8 cellular contexts compared by ENCODE assay signal in the genomic region with DNA sequence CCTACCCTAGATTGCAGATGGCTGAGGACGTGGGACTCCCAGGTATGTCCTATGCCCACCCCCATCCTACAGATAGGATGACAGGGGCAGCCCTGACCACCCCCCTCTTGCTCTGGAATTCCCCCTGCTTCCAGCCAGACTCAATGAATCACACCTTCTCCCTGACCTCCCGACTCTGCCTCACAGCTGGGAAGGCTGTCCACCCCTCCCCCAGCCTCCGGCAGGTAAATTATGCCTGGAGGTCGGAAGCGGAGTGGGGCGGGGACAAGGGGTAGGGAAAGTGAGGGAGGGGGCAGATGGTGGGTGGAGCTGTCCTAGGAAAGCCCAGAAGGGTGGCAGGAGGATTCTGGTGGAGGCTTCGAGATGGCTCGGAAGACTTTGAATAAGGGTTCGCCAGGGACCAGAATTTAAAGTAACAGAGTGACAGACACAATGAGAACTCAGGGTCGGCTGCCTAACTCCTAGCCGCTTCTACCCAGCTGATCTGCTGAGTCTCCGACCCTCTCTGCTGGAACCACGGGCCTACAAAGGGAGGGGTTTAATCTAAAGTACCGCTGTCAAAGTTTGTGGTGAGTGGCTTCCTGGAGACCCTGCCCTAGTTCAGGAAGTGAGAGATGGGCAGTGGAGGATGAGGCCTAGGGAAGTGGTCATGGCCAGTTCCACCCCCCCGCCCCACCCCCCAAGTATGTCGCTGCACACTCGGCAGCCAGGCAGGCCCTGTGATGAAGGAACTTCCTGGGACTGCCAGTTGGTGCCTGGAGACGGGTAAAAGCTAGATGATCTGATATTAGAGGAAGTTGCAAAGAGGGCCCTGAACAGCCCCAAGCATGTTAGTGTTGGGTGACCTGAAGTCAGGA. TPM values are rescaled to one million over a fixed set of nuclear protein-coding genes. Genes with fewer than 3 reads are reported as not detected.
DNase-seq lines count a peak whose midpoint lies in the region; ATAC-seq and TF ChIP-seq lines count a peak whose summit lies in the region.

No MANE protein-coding gene starts in this region.

- H3K27me3 Mint-ChIP-seq in CD14-positive monocyte (ENCODE audit: low read depth in 3 of 3) (peaks cover 3 to 16% (median 4%) of the 10 kb centered on the region in 3 donors), immature natural killer cell (ENCODE audit: low read depth in 3 of 3) (peaks cover 2 to 18% (median 5%) of the 10 kb centered on the region in 3 donors)

- H3K27ac ChIP-seq in ascending aorta (peak overlapping the region; percentile 88 to 95), subcutaneous abdominal adipose tissue (ENCODE audit: low read depth, low read length) (peak overlapping the region; percentile 74)

- H3K9ac ChIP-seq in subcutaneous abdominal adipose tissue (ENCODE audit: low read length in 5 of 5), result peak overlapping the region in 3 of 5 donors; percentile 25 to 39 (median 28)

- intact Hi-C loops in CD14-positive monocyte (cut with micrococcal nuclease) (loop anchor here (1.0 to 5.0 kb wide), 2 partner anchors 9 to 36 kb away; no protein-coding TSS in a partner anchor), ascending aorta (cut with DNase I) (loop anchor here (1.0 to 5.0 kb wide), 4 partner anchors 13 to 168 kb away; a partner anchor contains a TSS)

- H3K4me3 Mint-ChIP-seq in CD14-positive monocyte (peak overlapping the region; percentile 66 to 76), immature natural killer cell (peak overlapping the region; percentile 91 to 97 (median 95))

- H3K9me3 ChIP-seq in ascending aorta, result no peaks in the 10 kb centered on the region
- peaks cover 0 to 9% (median 3%) of the 10 kb centered on the region in 5 donors for H3K9me3 ChIP-seq in subcutaneous abdominal adipose tissue (ENCODE audit: control insufficient read depth in 5 of 5, low read length in 5 of 5)

- H3K36me3 Mint-ChIP-seq in CD14-positive monocyte (peaks cover 11 to 14% of the 10 kb centered on the region in 2 donors), immature natural killer cell (peaks cover 4 to 11% (median 4%) of the 10 kb centered on the region in 3 donors)

- peak; percentile 84 for DNase-seq in CD14-positive monocyte (ENCODE audit: low spot score)
- peak; percentile 88 for DNase-seq in NCI-H226
- DNase-seq in ascending aorta (ENCODE audit: low spot score in 2 of 2), result peak in 1 of 2 donors; percentile 76
- DNase-seq in immature natural killer cell, result peak; percentile 75 to 80 (median 79)
- no peak for DNase-seq in germinal center (ENCODE audit: low spot score)
- no peak for DNase-seq in DMS 273 treated with DMSO at 0.1 percent for 48 hours (lab: John Stamatoyannopoulos, UW)

- TF ChIP-seq CTCF in CD14-positive monocyte (IDR thresholded peaks at IDR 0.05) (no peak), ascending aorta (IDR thresholded peaks at IDR 0.05) (no peak)

- no peaks in the 10 kb centered on the region for H3K27me3 ChIP-seq in ascending aorta
- H3K27me3 ChIP-seq in subcutaneous abdominal adipose tissue (ENCODE audit: control insufficient read depth in 5 of 5, insufficient read depth in 4 of 5, low read length in 5 of 5), result no peaks in the 10 kb centered on the region

- H3K4me3 ChIP-seq in ascending aorta, result peak overlapping the region; percentile 39 to 74
- H3K4me3 ChIP-seq in subcutaneous abdominal adipose tissue (ENCODE audit: low read depth in 1 of 5, low read length in 5 of 5), result peak overlapping the region in 2 of 5 donors; percentile 11 to 47

- peaks cover 13 to 50% of the 10 kb centered on the region in 2 donors for H3K4me1 ChIP-seq in ascending aorta
- H3K4me1 ChIP-seq in subcutaneous abdominal adipose tissue (ENCODE audit: control insufficient read depth in 5 of 5, insufficient read depth in 5 of 5, low read length in 5 of 5), result peaks cover 7 to 77% (median 70%) of the 10 kb centered on the region in 5 donors

- H3K27ac Mint-ChIP-seq in CD14-positive monocyte (peak overlapping the region; percentile 93 to 98 (median 96)), immature natural killer cell (peak overlapping the region; percentile 93 to 100 (median 98))

- no peaks in the 10 kb centered on the region for H3K36me3 ChIP-seq in ascending aorta
- no peaks in the 10 kb centered on the region for H3K36me3 ChIP-seq in subcutaneous abdominal adipose tissue (ENCODE audit: control insufficient read depth in 5 of 5, insufficient read depth in 5 of 5, low read length in 5 of 5)

- H3K4me1 Mint-ChIP-seq in CD14-positive monocyte (peaks cover 68% of the 10 kb centered on the region), immature natural killer cell (peaks cover 87 to 88% of the 10 kb centered on the region in 2 donors)

- ATAC-seq in HG02884 (IDR thresholded peaks at IDR 0.05; ENCODE audit: unreplicated experiment), result no peak

- H3K9me3 Mint-ChIP-seq in CD14-positive monocyte (peaks cover 0 to 5% (median 2%) of the 10 kb centered on the region in 7 donors), immature natural killer cell (no peaks in the 10 kb centered on the region)

RNA-seq across cellular contexts. Expression of a gene that starts 4.2 kb away (rescaled TPM):
- 10 to 100 TPM in 1 of 2 donors, 1 to 10 TPM in 1; 6.3 to 21.6 TPM for polyA plus RNA-seq in CD14-positive monocyte
- 134 TPM for total RNA-seq in ascending aorta
- 100 to 1,000 TPM in 1 of 3 donors, 10 to 100 TPM in 2; 36.8 to 216 (median 71.4) TPM for polyA plus RNA-seq in immature natural killer cell

Comparison
In these comparisons a context has a peak if more than half of its experiments do, and no peak if none do; other contexts are left out.
1. DNase-seq: peak in CD14-positive monocyte (single experiment), NCI-H226 (single experiment) and immature natural killer cell (3 of 3); none in germinal center (single experiment) and DMS 273 treated with DMSO at 0.1 percent for 48 hours (single experiment).